In genomic region chr16:5071681-5072333, GRCh38 we compare ENCODE assay signal across 7 cellular contexts. TPM values are rescaled to one million over a fixed set of nuclear protein-coding genes. Genes with fewer than 3 reads are reported as not detected.
DNase-seq lines count a peak whose midpoint lies in the region; ATAC-seq, FAIRE-seq and TF ChIP-seq lines count a peak whose summit lies in the region.

TSS of gene ALG1 (plus strand) at chr16:5071843. CDS start at chr16:5071850, 7 bp downstream.

- H3K4me1 ChIP-seq in astrocyte (ENCODE audit: insufficient read depth, low read length) (peaks cover 11% of the 10 kb centered on the region), hepatocyte (ENCODE audit: insufficient read depth) (peaks cover 7% of the 10 kb centered on the region)

- peaks cover 14% of the 10 kb centered on the region for H4K20me1 ChIP-seq in astrocyte (ENCODE audit: insufficient read depth, low read length)
- no peaks in the 10 kb centered on the region for H4K20me1 ChIP-seq in hepatocyte (ENCODE audit: insufficient read depth, poor library complexity, severe bottlenecking)

- peak within 1 kb of the TSS; percentile 91 for H3K27ac Mint-ChIP-seq in astrocyte (ENCODE audit: unreplicated experiment)

- H3K27me3 ChIP-seq in astrocyte (ENCODE audit: insufficient read depth, low read length) (peaks cover 4% of the 10 kb centered on the region), hepatocyte (no peaks in the 10 kb centered on the region)

- H3K27ac ChIP-seq in astrocyte (ENCODE audit: low read depth, low read length) (peak within 1 kb of the TSS; percentile 78), hepatocyte (peak within 1 kb of the TSS; percentile 86)

- H3K9me3 ChIP-seq in astrocyte (ENCODE audit: insufficient read depth, low read depth, low read length) (no peaks in the 10 kb centered on the region), hepatocyte (ENCODE audit: low read depth) (no peaks in the 10 kb centered on the region)

- peak within 1 kb of the TSS; percentile 92 for H2AFZ ChIP-seq in astrocyte (ENCODE audit: low read depth, low read length)
- H2AFZ ChIP-seq in hepatocyte, result peak within 1 kb of the TSS; percentile 89

- peaks cover 4% of the 10 kb centered on the region for H3K27me3 Mint-ChIP-seq in astrocyte (ENCODE audit: low read depth, unreplicated experiment)

- H3K9ac ChIP-seq in astrocyte (ENCODE audit: low read length), result peak within 1 kb of the TSS; percentile 90

- peaks cover 10% of the 10 kb centered on the region for H3K36me3 Mint-ChIP-seq in astrocyte (ENCODE audit: low read depth, unreplicated experiment)

- peak within 1 kb of the TSS; percentile 94 for H3K4me2 ChIP-seq in astrocyte (ENCODE audit: low read length)
- H3K4me2 ChIP-seq in hepatocyte, result peak within 1 kb of the TSS; percentile 85

- peak; percentile 85 for ATAC-seq in GM18502 (IDR thresholded peaks at IDR 0.05; ENCODE audit: poor library complexity, unreplicated experiment)
- peak; percentile 74 for ATAC-seq in HG02870 (IDR thresholded peaks at IDR 0.05; ENCODE audit: unreplicated experiment)

- no peak for FAIRE-seq in astrocyte (lab: Jason Lieb, UNC)

- WGBS in hepatocyte (ENCODE audit: low lambda C conversion rate, missing lambda C conversion rate), result 2% methylated on average over 53 of the region's 53 CpGs

- H3K36me3 ChIP-seq in astrocyte (ENCODE audit: insufficient read depth, low read length), result peaks cover 11% of the 10 kb centered on the region
- H3K36me3 ChIP-seq in hepatocyte (replicated peaks; ENCODE audit: insufficient read depth, low read depth), result no peaks in the 10 kb centered on the region

- peak; percentile 49 for DNase-seq in NCI-H1694 (lab: John Stamatoyannopoulos, UW)
- peak; percentile 78 for DNase-seq in T-helper 22 cell (ENCODE audit: low read depth)
- DNase-seq in astrocyte (ENCODE audit: low read depth), result peak; percentile 68
- DNase-seq in hepatocyte (ENCODE audit: low spot score), result peak; percentile 95
- DNase-seq in retinal pigment epithelial cell (ENCODE audit: low read depth), result peak; percentile 45

- peak within 1 kb of the TSS; percentile 86 for H3K4me3 ChIP-seq in astrocyte (ENCODE audit: insufficient read depth, low read depth, low read length)
- peak within 1 kb of the TSS; percentile 83 for H3K4me3 ChIP-seq in hepatocyte
- H3K4me3 ChIP-seq in retinal pigment epithelial cell (ENCODE audit: low read length), result peak within 1 kb of the TSS; percentile 75

- H3K4me1 Mint-ChIP-seq in astrocyte (ENCODE audit: low read depth, unreplicated experiment), result peaks cover 6% of the 10 kb centered on the region

- H3K9me3 Mint-ChIP-seq in astrocyte (ENCODE audit: unreplicated experiment), result no peaks in the 10 kb centered on the region

- H3K4me3 Mint-ChIP-seq in astrocyte (ENCODE audit: unreplicated experiment), result peak within 1 kb of the TSS; percentile 94

- no peaks in the 10 kb centered on the region for H3K9me2 ChIP-seq in hepatocyte (replicated peaks; ENCODE audit: insufficient read depth)

- peaks cover 29% of the 10 kb centered on the region for H3K79me2 ChIP-seq in astrocyte (ENCODE audit: insufficient read depth, low read length)
- peaks cover 28% of the 10 kb centered on the region for H3K79me2 ChIP-seq in hepatocyte

- TF ChIP-seq CTCF in astrocyte (IDR thresholded peaks at IDR 0.05; ENCODE audit: insufficient read depth, low read depth, low read length), result no peak
- TF ChIP-seq CTCF in hepatocyte (IDR thresholded peaks at IDR 0.05; ENCODE audit: poor library complexity), result no peak
- TF ChIP-seq CTCF in retinal pigment epithelial cell (conservative IDR thresholded peaks at IDR 0.05; ENCODE audit: low read depth, low read length), result no peak

RNA-seq across cellular contexts. Expression of gene ALG1, which starts in this region (rescaled TPM):
- 23.1 and 23.2 TPM in 2 replicates for total RNA-seq in astrocyte
- 37.9 and 63.6 TPM in 2 replicates for total RNA-seq in hepatocyte
- polyA plus RNA-seq in hepatocyte, result 45.5 and 51.9 TPM in 2 replicates

Comparison
In these comparisons a context has a peak if more than half of its experiments do, and no peak if none do; other contexts are left out.
1. Peak in every context shown above with its lines: DNase-seq, ATAC-seq, H3K4me3 ChIP-seq and H3K27ac ChIP-seq.
2. DNase-seq: peak in every context shown above with its lines; median percentile 95 in hepatocyte; 78 in T-helper 22 cell; 68 in astrocyte; 49 in NCI-H1694; 45 in retinal pigment epithelial cell.